In genomic region chr7:35411331-35411730, GRCh38 we compare ENCODE assay signal across 4 cellular contexts.
"Had no signal": no experiment of that assay in that cellular context is flagged by ENCODE, and none has a peak within 500 bp of the region (broad histone marks: within the 10 kb centered on the region; RNA-seq: fewer than 3 reads in every experiment).

No MANE protein-coding gene starts in this region.

- H3K27ac Mint-ChIP-seq: GM23338, H9 had no signal

- H3K4me2 ChIP-seq: GM23338 had no signal

- ATAC-seq: GM23338 had no signal

- DNase-seq: H9, HCEC 1CT, IMR-90 had no signal

- H3K9me3 Mint-ChIP-seq: GM23338, H9 had no signal

- H2AFZ ChIP-seq: GM23338 had no signal

- H3K4me3 ChIP-seq: GM23338 had no signal
